ENCODE assay signal across 17 cellular contexts in genomic region chr5:159616967-159617366, GRCh38.
DNase-seq lines count a peak whose midpoint lies in the region; ATAC-seq and TF ChIP-seq lines count a peak whose summit lies in the region.
"Had no signal": no experiment of that assay in that cellular context is flagged by ENCODE, and none has a peak within 500 bp of the region (broad histone marks: within the 10 kb centered on the region; RNA-seq: fewer than 3 reads in every experiment).

No MANE protein-coding gene starts in this region.

- WGBS in mammary epithelial cell (ENCODE audit: low coverage, missing lambda C conversion rate) = 0% methylated on average over 2 of the region's 2 CpGs

- in situ Hi-C loops in mammary epithelial cell (cut with MboI; ENCODE audit: low sequenced_read_pairs in 2 of 2) = no loop called here

- no peak overlapping the region for H3K9ac ChIP-seq in mammary epithelial cell (ENCODE audit: insufficient read depth, low read length)

- H3K4me2 ChIP-seq in mammary epithelial cell (ENCODE audit: insufficient read depth, low read depth, low read length) (no peak overlapping the region), osteoblast (ENCODE audit: insufficient read depth, low read length) (no peak overlapping the region)

- H3K4me3 ChIP-seq in mammary epithelial cell (replicated peaks in 1 of 3; ENCODE audit: insufficient read depth in 1 of 3, low read depth in 2 of 3, low read length in 3 of 3) (no peak overlapping the region), osteoblast (ENCODE audit: insufficient read depth, low read length) (no peak overlapping the region)
- H3K4me3 ChIP-seq: tibial nerve had no signal

- no peak for TF ChIP-seq CTCF in mammary epithelial cell (conservative IDR thresholded peaks at IDR 0.05 in 1 of 2, IDR thresholded peaks at IDR 0.05 in 1 of 2; ENCODE audit: extremely low read depth in 1 of 2, insufficient read depth in 1 of 2, low read depth in 1 of 2, low read length in 2 of 2)
- TF ChIP-seq CTCF in osteoblast (IDR thresholded peaks at IDR 0.05; ENCODE audit: extremely low read depth, low read depth, low read length) = no peak

- ATAC-seq in Right ventricle myocardium superior (ENCODE audit: poor library complexity) = no peak
- no peak for ATAC-seq in HG02870 (IDR thresholded peaks at IDR 0.05; ENCODE audit: unreplicated experiment)
- ATAC-seq: activated CD4-positive, alpha-beta T cell treated with anti-CD3 and anti-CD28 coated beads for 36 hours; left lobe of liver had no signal

- H3K4me1 ChIP-seq in mammary epithelial cell (ENCODE audit: insufficient read depth, low read length) (peaks cover 26% of the 10 kb centered on the region), osteoblast (ENCODE audit: insufficient read depth, low read length) (peaks cover 10% of the 10 kb centered on the region)
- H3K4me1 ChIP-seq: tibial nerve had no signal

- no peak overlapping the region for H3K27ac ChIP-seq in mammary epithelial cell (ENCODE audit: insufficient read depth, low read depth, low read length)
- H3K27ac ChIP-seq in osteoblast (ENCODE audit: low read depth, low read length) = no peak overlapping the region
- H3K27ac ChIP-seq: tibial nerve had no signal

- CTCF ChIA-PET in mammary epithelial cell (lab: Charles Lee; ENCODE audit: low non-redundant PET) = no interaction called here

- no peaks in the 10 kb centered on the region for H3K79me2 ChIP-seq in mammary epithelial cell (ENCODE audit: insufficient read depth, low read length)
- H3K79me2 ChIP-seq in osteoblast (ENCODE audit: insufficient read depth, low read length) = no peaks in the 10 kb centered on the region

- dilution Hi-C loops in mammary epithelial cell (cut with HindIII; ENCODE audit: low sequenced_read_pairs) = no loop called here

- intact Hi-C loops in mammary epithelial cell (cut with micrococcal nuclease) (no loop called here), Right ventricle myocardium superior (cut with DNase I) (no loop called here)

- BruUV-seq in mammary epithelial cell (replicated peaks; lab: Mats Ljungman, UMichigan) = no TSS peak

- H3K36me3 ChIP-seq in mammary epithelial cell (ENCODE audit: insufficient read depth, low read length) (no peaks in the 10 kb centered on the region), osteoblast (ENCODE audit: insufficient read depth, low read length) (no peaks in the 10 kb centered on the region)
- H3K36me3 ChIP-seq: tibial nerve had no signal

- H4K20me1 ChIP-seq in mammary epithelial cell (ENCODE audit: insufficient read depth, low read length) (no peaks in the 10 kb centered on the region), osteoblast (ENCODE audit: insufficient read depth, low read length) (no peaks in the 10 kb centered on the region)

- H2AFZ ChIP-seq in mammary epithelial cell (ENCODE audit: low read depth, low read length) (no peak overlapping the region), osteoblast (ENCODE audit: low read length) (no peak overlapping the region)

- H3K9me3 ChIP-seq in mammary epithelial cell (replicated peaks; ENCODE audit: insufficient read depth, low read length) (no peaks in the 10 kb centered on the region), osteoblast (ENCODE audit: low read depth, low read length) (peaks cover 3% of the 10 kb centered on the region)

- H3K27me3 ChIP-seq in mammary epithelial cell (ENCODE audit: insufficient read depth, low read length) (no peaks in the 10 kb centered on the region), osteoblast (ENCODE audit: insufficient read depth, low read length) (no peaks in the 10 kb centered on the region)
- H3K27me3 ChIP-seq: tibial nerve had no signal

- peak; percentile 24 for DNase-seq in GM04504 (ENCODE audit: low read depth)
- peak; percentile 51 for DNase-seq in NCI-H226
- DNase-seq in mammary epithelial cell = peak; percentile 75
- peak; percentile 37 for DNase-seq in osteoblast (ENCODE audit: insufficient read length, low spot score, missing footprints)
- DNase-seq in Right ventricle myocardium superior = no peak
- DNase-seq in mucosa of gallbladder (ENCODE audit: low spot score) = no peak
- DNase-seq: activated CD4-positive, alpha-beta T cell treated with anti-CD3 and anti-CD28 coated beads for 36 hours; activated naive CD8-positive, alpha-beta T cell treated with anti-CD3 and anti-CD28 coated beads for 36 hours; erythroblast; naive B cell; NCI-H1105 treated with DMSO at 0.1 percent for 48 hours; RPMI8226; stimulated activated CD4-positive, alpha-beta T cell treated with anti-CD3 and anti-CD28 coated beads, Interleukin-2, amount 100 ng/mL, for 24 hours; stimulated activated CD8-positive, alpha-beta memory T cell treated with anti-CD3 and anti-CD28 coated beads, Interleukin-4, amount 100 ng/mL, for 48 hours had no signal

Comparison
In these comparisons a context has a peak if more than half of its experiments do, and no peak if none do; other contexts are left out.
1. DNase-seq: peak in GM04504 (single experiment), NCI-H226 (single experiment), mammary epithelial cell (single experiment) and osteoblast (single experiment); none in Right ventricle myocardium superior (single experiment) and mucosa of gallbladder (single experiment).